Comparison of ENCODE assay signal across 2 cellular contexts in the genomic region with DNA sequence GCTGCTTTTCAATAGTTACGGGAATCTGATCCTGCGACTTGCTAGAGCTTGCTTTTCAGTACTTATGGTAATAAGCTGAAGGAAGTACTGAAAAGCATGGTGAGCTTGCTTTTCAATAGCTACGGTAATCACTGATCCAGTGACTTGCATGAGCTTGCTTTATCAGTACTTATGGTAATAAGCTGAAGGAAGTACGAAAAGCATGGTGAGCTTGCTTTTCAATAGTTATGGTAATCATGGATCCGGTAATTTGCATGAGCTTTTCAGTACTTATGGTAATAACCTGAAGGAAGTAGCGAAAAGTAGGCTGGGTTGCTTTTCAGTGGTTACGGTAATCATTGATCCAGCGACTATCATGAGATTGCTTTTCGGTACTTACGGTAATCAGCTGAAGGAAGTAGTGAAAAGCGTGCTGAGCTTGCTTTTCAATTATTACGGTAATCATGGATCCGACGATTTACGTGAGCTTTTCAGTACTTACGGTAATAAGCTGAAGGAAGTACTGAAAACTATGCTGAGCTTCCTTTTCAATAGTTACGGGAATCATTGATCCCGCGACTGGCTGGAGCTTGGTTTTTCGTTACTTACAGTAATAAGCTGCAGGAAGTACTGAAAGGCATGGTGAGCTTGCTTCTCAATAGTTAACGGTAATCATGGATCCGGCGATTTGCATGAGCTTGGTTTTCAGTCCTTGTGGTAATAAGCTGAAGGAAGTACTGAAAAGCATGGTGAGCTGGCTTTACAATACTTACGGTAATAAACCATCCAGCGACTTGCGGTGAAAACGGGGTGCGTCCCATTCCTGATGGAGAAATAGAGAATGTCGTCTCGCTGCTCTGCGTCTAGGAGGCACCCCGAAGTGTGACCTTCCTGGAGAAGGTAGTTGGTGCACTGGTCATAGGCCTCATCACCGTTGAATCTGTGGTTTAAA.
TF ChIP-seq lines count a peak whose summit lies in the region.

No MANE protein-coding gene starts in this region.

TF ChIP-seq in SK-N-SH treated with all-trans-retinoic acid at 6 μM for 48 hours, 23 proteins besides CTCF, POLR2A, EP300 and RAD21 (continued from another document):
- TF ChIP-seq, protein P1, sequence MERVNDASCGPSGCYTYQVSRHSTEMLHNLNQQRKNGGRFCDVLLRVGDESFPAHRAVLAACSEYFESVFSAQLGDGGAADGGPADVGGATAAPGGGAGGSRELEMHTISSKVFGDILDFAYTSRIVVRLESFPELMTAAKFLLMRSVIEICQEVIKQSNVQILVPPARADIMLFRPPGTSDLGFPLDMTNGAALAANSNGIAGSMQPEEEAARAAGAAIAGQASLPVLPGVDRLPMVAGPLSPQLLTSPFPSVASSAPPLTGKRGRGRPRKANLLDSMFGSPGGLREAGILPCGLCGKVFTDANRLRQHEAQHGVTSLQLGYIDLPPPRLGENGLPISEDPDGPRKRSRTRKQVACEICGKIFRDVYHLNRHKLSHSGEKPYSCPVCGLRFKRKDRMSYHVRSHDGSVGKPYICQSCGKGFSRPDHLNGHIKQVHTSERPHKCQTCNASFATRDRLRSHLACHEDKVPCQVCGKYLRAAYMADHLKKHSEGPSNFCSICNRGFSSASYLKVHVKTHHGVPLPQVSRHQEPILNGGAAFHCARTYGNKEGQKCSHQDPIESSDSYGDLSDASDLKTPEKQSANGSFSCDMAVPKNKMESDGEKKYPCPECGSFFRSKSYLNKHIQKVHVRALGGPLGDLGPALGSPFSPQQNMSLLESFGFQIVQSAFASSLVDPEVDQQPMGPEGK (CRISPR knock-in tag; IDR thresholded peaks at IDR 0.05; ENCODE audit: borderline replicate concordance): no peak
- TF ChIP-seq TCF4 (CRISPR knock-in tag; IDR thresholded peaks at IDR 0.05; ENCODE audit: borderline replicate concordance): no peak
- no peak for TF ChIP-seq SNAI2 (CRISPR knock-in tag; IDR thresholded peaks at IDR 0.05)
- TF ChIP-seq, protein P2, sequence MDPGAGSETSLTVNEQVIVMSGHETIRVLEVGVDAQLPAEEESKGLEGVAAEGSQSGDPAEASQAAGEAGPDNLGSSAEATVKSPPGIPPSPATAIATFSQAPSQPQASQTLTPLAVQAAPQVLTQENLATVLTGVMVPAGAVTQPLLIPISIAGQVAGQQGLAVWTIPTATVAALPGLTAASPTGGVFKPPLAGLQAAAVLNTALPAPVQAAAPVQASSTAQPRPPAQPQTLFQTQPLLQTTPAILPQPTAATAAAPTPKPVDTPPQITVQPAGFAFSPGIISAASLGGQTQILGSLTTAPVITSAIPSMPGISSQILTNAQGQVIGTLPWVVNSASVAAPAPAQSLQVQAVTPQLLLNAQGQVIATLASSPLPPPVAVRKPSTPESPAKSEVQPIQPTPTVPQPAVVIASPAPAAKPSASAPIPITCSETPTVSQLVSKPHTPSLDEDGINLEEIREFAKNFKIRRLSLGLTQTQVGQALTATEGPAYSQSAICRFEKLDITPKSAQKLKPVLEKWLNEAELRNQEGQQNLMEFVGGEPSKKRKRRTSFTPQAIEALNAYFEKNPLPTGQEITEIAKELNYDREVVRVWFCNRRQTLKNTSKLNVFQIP (CRISPR knock-in tag; IDR thresholded peaks at IDR 0.05; ENCODE audit: borderline replicate concordance, low read depth): no peak
- TF ChIP-seq ZFP3 (CRISPR knock-in tag; IDR thresholded peaks at IDR 0.05): no peak
- no peak for TF ChIP-seq ZNF565 (CRISPR knock-in tag; conservative IDR thresholded peaks at IDR 0.05; ENCODE audit: low read depth)
- TF ChIP-seq, protein P3, sequence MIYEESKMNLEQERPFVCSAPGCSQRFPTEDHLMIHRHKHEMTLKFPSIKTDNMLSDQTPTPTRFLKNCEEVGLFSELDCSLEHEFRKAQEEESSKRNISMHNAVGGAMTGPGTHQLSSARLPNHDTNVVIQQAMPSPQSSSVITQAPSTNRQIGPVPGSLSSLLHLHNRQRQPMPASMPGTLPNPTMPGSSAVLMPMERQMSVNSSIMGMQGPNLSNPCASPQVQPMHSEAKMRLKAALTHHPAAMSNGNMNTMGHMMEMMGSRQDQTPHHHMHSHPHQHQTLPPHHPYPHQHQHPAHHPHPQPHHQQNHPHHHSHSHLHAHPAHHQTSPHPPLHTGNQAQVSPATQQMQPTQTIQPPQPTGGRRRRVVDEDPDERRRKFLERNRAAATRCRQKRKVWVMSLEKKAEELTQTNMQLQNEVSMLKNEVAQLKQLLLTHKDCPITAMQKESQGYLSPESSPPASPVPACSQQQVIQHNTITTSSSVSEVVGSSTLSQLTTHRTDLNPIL (CRISPR knock-in tag; IDR thresholded peaks at IDR 0.05; ENCODE audit: low read depth): no peak
- TF ChIP-seq, protein P4, sequence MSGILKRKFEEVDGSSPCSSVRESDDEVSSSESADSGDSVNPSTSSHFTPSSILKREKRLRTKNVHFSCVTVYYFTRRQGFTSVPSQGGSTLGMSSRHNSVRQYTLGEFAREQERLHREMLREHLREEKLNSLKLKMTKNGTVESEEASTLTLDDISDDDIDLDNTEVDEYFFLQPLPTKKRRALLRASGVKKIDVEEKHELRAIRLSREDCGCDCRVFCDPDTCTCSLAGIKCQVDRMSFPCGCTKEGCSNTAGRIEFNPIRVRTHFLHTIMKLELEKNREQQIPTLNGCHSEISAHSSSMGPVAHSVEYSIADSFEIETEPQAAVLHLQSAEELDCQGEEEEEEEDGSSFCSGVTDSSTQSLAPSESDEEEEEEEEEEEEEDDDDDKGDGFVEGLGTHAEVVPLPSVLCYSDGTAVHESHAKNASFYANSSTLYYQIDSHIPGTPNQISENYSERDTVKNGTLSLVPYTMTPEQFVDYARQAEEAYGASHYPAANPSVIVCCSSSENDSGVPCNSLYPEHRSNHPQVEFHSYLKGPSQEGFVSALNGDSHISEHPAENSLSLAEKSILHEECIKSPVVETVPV (CRISPR knock-in tag; IDR thresholded peaks at IDR 0.05): no peak
- no peak for TF ChIP-seq ISL1 (CRISPR knock-in tag; IDR thresholded peaks at IDR 0.05)
- TF ChIP-seq TOX (CRISPR knock-in tag; IDR thresholded peaks at IDR 0.05; ENCODE audit: borderline replicate concordance): no peak

TF ChIP-seq in HepG2, 621 proteins besides CTCF, POLR2A, EP300 and RAD21 (continued from another document):
- TF ChIP-seq, protein P5, sequence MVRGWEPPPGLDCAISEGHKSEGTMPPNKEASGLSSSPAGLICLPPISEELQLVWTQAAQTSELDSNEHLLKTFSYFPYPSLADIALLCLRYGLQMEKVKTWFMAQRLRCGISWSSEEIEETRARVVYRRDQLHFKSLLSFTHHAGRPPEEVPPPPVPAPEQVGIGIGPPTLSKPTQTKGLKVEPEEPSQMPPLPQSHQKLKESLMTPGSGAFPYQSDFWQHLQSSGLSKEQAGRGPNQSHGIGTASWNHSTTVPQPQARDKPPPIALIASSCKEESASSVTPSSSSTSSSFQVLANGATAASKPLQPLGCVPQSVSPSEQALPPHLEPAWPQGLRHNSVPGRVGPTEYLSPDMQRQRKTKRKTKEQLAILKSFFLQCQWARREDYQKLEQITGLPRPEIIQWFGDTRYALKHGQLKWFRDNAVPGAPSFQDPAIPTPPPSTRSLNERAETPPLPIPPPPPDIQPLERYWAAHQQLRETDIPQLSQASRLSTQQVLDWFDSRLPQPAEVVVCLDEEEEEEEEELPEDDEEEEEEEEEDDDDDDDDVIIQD (CRISPR knock-in tag; IDR thresholded peaks at IDR 0.05; ENCODE audit: low read depth): no peak
